ENCODE assay signal across 2 cellular contexts in the genomic region with DNA sequence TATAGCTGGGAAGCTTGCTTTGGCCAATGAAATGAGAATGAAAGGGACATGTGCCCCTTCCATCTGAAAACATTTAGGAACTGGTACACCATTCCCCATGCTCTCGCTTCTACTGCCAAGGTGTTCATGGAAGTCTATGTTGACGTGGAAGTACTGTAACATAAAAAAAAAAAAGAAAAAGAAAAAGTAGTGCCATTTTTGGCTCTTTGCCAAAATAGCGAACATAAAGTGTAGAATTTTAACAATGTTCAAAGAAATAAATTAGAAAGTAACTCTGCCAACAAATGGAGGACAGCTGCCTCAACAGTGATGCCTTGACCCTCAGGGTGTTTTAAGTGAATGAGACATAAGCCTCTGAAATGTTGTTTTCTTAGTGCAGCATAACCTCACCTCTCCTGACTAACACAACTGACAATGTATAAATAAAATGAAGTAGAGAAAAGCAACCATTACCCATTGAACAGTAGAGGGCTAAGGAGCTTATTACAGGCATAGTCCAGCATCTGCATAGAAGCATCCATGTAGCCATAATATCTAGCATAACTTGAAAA.
A peak's percentile ranks its signal among the peaks of the same experiment; 100 is the strongest.
TF ChIP-seq lines count a peak whose summit lies in the region.

No MANE protein-coding gene starts in this region.

TF ChIP-seq in HepG2, 621 proteins besides CTCF, POLR2A, EP300 and RAD21 (continued from another document):
- TF ChIP-seq ZNF775 (CRISPR knock-in tag; IDR thresholded peaks at IDR 0.05; ENCODE audit: borderline replicate concordance) (no peak), LCORL (IDR thresholded peaks at IDR 0.05) (peak; percentile 94), LCORL (CRISPR knock-in tag; IDR thresholded peaks at IDR 0.05) (no peak), ZNF33A (CRISPR knock-in tag; IDR thresholded peaks at IDR 0.05; ENCODE audit: borderline replicate concordance) (no peak), ZNF557 (CRISPR knock-in tag; IDR thresholded peaks at IDR 0.05) (no peak), ZNF766 (CRISPR knock-in tag; IDR thresholded peaks at IDR 0.05; ENCODE audit: borderline replicate concordance) (no peak), XBP1 (CRISPR knock-in tag; IDR thresholded peaks at IDR 0.05) (no peak), ZNF510 (CRISPR knock-in tag; IDR thresholded peaks at IDR 0.05; ENCODE audit: low read depth) (no peak), ZNF12 (CRISPR knock-in tag; IDR thresholded peaks at IDR 0.05) (peak; percentile 88), SSRP1 (CRISPR knock-in tag; IDR thresholded peaks at IDR 0.05) (no peak)

TF ChIP-seq in GM12878, 131 proteins besides CTCF, POLR2A, EP300 and RAD21 (continued from another document):
- TF ChIP-seq SMAD1 (IDR thresholded peaks at IDR 0.05; ENCODE audit: low read depth, partially characterized antibody) (peak; percentile 74), BACH1 (IDR thresholded peaks at IDR 0.05; ENCODE audit: borderline replicate concordance) (no peak), ELK1 (IDR thresholded peaks at IDR 0.05; ENCODE audit: low read depth, low read length) (no peak), JUNB (IDR thresholded peaks at IDR 0.05) (no peak), TBL1XR1 (IDR thresholded peaks at IDR 0.05; ENCODE audit: low read depth, low read length) (no peak), BHLHE40 (IDR thresholded peaks at IDR 0.05; ENCODE audit: borderline replicate concordance in 1 of 2, low read depth in 2 of 2, low read length in 1 of 2) (no peak)
- TF ChIP-seq, protein P1, sequence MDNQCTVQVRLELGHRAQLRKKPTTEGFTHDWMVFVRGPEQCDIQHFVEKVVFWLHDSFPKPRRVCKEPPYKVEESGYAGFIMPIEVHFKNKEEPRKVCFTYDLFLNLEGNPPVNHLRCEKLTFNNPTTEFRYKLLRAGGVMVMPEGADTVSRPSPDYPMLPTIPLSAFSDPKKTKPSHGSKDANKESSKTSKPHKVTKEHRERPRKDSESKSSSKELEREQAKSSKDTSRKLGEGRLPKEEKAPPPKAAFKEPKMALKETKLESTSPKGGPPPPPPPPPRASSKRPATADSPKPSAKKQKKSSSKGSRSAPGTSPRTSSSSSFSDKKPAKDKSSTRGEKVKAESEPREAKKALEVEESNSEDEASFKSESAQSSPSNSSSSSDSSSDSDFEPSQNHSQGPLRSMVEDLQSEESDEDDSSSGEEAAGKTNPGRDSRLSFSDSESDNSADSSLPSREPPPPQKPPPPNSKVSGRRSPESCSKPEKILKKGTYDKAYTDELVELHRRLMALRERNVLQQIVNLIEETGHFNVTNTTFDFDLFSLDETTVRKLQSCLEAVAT (IDR thresholded peaks at IDR 0.05): no peak
